18 cellular contexts compared by ENCODE assay signal in the genomic region with DNA sequence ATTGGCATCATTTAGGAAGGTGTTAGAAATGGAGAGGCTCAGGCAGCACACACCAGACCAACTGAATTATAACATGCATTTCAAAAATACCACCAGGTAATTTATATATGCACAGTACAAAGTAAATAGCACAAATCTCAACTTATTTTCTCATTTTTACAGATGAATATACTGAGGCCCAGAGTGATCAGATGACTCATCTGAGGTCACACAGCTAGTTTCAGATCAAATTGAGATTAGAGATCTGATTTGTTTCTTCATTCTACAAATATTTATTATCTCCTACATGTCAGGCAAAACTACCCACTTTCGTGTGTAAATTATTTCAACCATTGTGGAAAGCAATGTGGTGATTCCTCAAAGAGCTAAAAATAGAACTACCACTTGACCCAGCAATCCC.
DNase-seq lines count a peak whose midpoint lies in the region; ATAC-seq, FAIRE-seq and TF ChIP-seq lines count a peak whose summit lies in the region.
"Had no signal": no experiment of that assay in that cellular context is flagged by ENCODE, and none has a peak within 500 bp of the region (broad histone marks: within the 10 kb centered on the region; RNA-seq: fewer than 3 reads in every experiment).

No MANE protein-coding gene starts in this region.

- H3K36me3 ChIP-seq in SK-N-SH (replicated peaks in 1 of 2; ENCODE audit: control insufficient read depth in 1 of 2, insufficient read depth in 2 of 2, low read length in 1 of 2) (no peaks in the 10 kb centered on the region), PC-3 (ENCODE audit: low read depth, low read length) (no peaks in the 10 kb centered on the region), GM23338 (ENCODE audit: insufficient read depth) (no peaks in the 10 kb centered on the region)
- no peaks in the 10 kb centered on the region for H3K36me3 ChIP-seq in effector memory CD4-positive, alpha-beta T cell (ENCODE audit: control insufficient read depth, insufficient read depth, low read length)

- CTCF ChIA-PET in SK-N-SH (lab: Yijun Ruan, JAX) (no interaction called here), PC-3 (lab: Charles Lee) (no interaction called here)

- H3K27me3 Mint-ChIP-seq in GM23338 (ENCODE audit: insufficient read depth, low read depth, poor library complexity), result no peaks in the 10 kb centered on the region
- H3K27me3 Mint-ChIP-seq: CD4-positive, alpha-beta T cell had no signal

- no peak overlapping the region for H3K4me2 ChIP-seq in SK-N-SH
- H3K4me2 ChIP-seq in PC-3 (ENCODE audit: low read length), result no peak overlapping the region
- no peak overlapping the region for H3K4me2 ChIP-seq in GM23338
- H3K4me2 ChIP-seq: A549 had no signal

- WGBS in SK-N-SH (ENCODE audit: low lambda C conversion rate), result 10% methylated on average over 1 of the region's 1 CpG

- no peak overlapping the region for H2AFZ ChIP-seq in SK-N-SH (ENCODE audit: low read depth)
- H2AFZ ChIP-seq in PC-3 (ENCODE audit: low read length), result no peak overlapping the region
- H2AFZ ChIP-seq in GM23338, result no peak overlapping the region

- H3K9me3 ChIP-seq in SK-N-SH, result no peaks in the 10 kb centered on the region
- H3K9me3 ChIP-seq in PC-3 (ENCODE audit: low read length), result no peaks in the 10 kb centered on the region
- H3K9me3 ChIP-seq in effector memory CD4-positive, alpha-beta T cell (ENCODE audit: control insufficient read depth, low read length), result no peaks in the 10 kb centered on the region
- H3K9me3 ChIP-seq: A549, Caco-2 had no signal

- no peaks in the 10 kb centered on the region; the same call in 2 of the 3 replicates for H3K9me3 Mint-ChIP-seq in GM23338
- H3K9me3 Mint-ChIP-seq: CD4-positive, alpha-beta T cell had no signal

- H3K27ac ChIP-seq in SK-N-SH (ENCODE audit: low read depth in 2 of 2, low read length in 1 of 2), result no peak overlapping the region
- no peak overlapping the region for H3K27ac ChIP-seq in PC-3 (ENCODE audit: low read length)
- H3K27ac ChIP-seq in GM23338 (ENCODE audit: low read depth), result no peak overlapping the region
- no peak overlapping the region for H3K27ac ChIP-seq in effector memory CD4-positive, alpha-beta T cell (ENCODE audit: insufficient read depth, low read length, poor library complexity, severe bottlenecking)
- H3K27ac ChIP-seq: 22Rv1, A549, C4-2B had no signal

- no TSS peak for BruUV-seq in PC-3 (replicated peaks; lab: Mats Ljungman, UMichigan)

- no peak overlapping the region for H3K27ac Mint-ChIP-seq in GM23338
- H3K27ac Mint-ChIP-seq: CD4-positive, alpha-beta T cell had no signal

- H3K4me1 ChIP-seq in SK-N-SH (ENCODE audit: control insufficient read depth in 1 of 2, insufficient read depth in 2 of 2, low read depth in 1 of 2, low read length in 1 of 2), result peaks cover 0 to 3% of the 10 kb centered on the region in 2 experiments; a peak in 1 of 4 replicates
- no peaks in the 10 kb centered on the region for H3K4me1 ChIP-seq in PC-3 (ENCODE audit: insufficient read depth, low read length)
- H3K4me1 ChIP-seq in GM23338 (ENCODE audit: insufficient read depth), result no peaks in the 10 kb centered on the region
- no peaks in the 10 kb centered on the region for H3K4me1 ChIP-seq in effector memory CD4-positive, alpha-beta T cell (ENCODE audit: control insufficient read depth, insufficient read depth, low read length, poor library complexity, severe bottlenecking)
- H3K4me1 ChIP-seq: A549, Caco-2 had no signal

- DNase-seq in SK-N-SH, result no peak
- DNase-seq in H54 (ENCODE audit: insufficient read length, low spot score), result no peak
- DNase-seq in PC-3, result peak; percentile 2
- DNase-seq in inferior parietal cortex (ENCODE audit: extremely low spot score), result no peak
- no peak for DNase-seq in GM23338 (ENCODE audit: low spot score)
- no peak for DNase-seq in effector memory CD4-positive, alpha-beta T cell
- DNase-seq: AML-193; Caco-2; CD4-positive, alpha-beta T cell; HCEC 1CT; KG1 had no signal

- no peaks in the 10 kb centered on the region for H3K27me3 ChIP-seq in SK-N-SH (ENCODE audit: insufficient read depth)
- H3K27me3 ChIP-seq in PC-3 (ENCODE audit: low read length), result no peaks in the 10 kb centered on the region
- no peaks in the 10 kb centered on the region for H3K27me3 ChIP-seq in GM23338 (ENCODE audit: insufficient read depth)
- H3K27me3 ChIP-seq in effector memory CD4-positive, alpha-beta T cell (replicated peaks; ENCODE audit: control insufficient read depth, insufficient read depth, low read length, poor library complexity, severe bottlenecking), result no peaks in the 10 kb centered on the region

- no peak for TF ChIP-seq RAD21 in SK-N-SH (IDR thresholded peaks at IDR 0.05; ENCODE audit: low read length)

- H4K20me1 ChIP-seq in SK-N-SH (ENCODE audit: insufficient read depth) (no peaks in the 10 kb centered on the region), PC-3 (ENCODE audit: low read length) (no peaks in the 10 kb centered on the region), GM23338 (replicated peaks; ENCODE audit: insufficient read depth) (no peaks in the 10 kb centered on the region)

- H3K9me2 ChIP-seq in SK-N-SH (no peaks in the 10 kb centered on the region), PC-3 (replicated peaks; ENCODE audit: low read length) (no peaks in the 10 kb centered on the region), GM23338 (ENCODE audit: insufficient read depth) (no peaks in the 10 kb centered on the region)

- POLR2A ChIA-PET in SK-N-SH (lab: Yijun Ruan, JAX) (no interaction called here), PC-3 (lab: Charles Lee; ENCODE audit: unreplicated experiment) (no interaction called here)

- no peaks in the 10 kb centered on the region for H3F3A ChIP-seq in SK-N-SH (replicated peaks; ENCODE audit: insufficient read depth)
- H3F3A ChIP-seq in PC-3 (ENCODE audit: low read length, unreplicated experiment), result no peaks in the 10 kb centered on the region
- H3F3A ChIP-seq in GM23338 (replicated peaks; ENCODE audit: low read depth), result no peaks in the 10 kb centered on the region

- intact Hi-C loops in PC-3 (cut with micrococcal nuclease), result no loop called here

- no peak overlapping the region for H3K4me3 ChIP-seq in SK-N-SH (ENCODE audit: low read depth in 2 of 2, low read length in 1 of 2)
- H3K4me3 ChIP-seq in PC-3 (ENCODE audit: low read length), result no peak overlapping the region
- no peak overlapping the region for H3K4me3 ChIP-seq in GM23338
- H3K4me3 ChIP-seq in effector memory CD4-positive, alpha-beta T cell (ENCODE audit: insufficient read depth, low read depth, low read length, poor library complexity, severe bottlenecking), result no peak overlapping the region
- H3K4me3 ChIP-seq: A549, GM12878 had no signal

- no peak for TF ChIP-seq EP300 in SK-N-SH (IDR thresholded peaks at IDR 0.05; ENCODE audit: borderline replicate concordance in 1 of 2, low read depth in 1 of 2, low read length in 1 of 2)

- H3K9ac ChIP-seq in SK-N-SH, result no peak overlapping the region
- no peak overlapping the region for H3K9ac ChIP-seq in PC-3 (ENCODE audit: low read length)

- TF ChIP-seq CTCF in SK-N-SH (IDR thresholded peaks at IDR 0.05) (no peak), PC-3 (conservative IDR thresholded peaks at IDR 0.05; ENCODE audit: low read depth, low read length) (no peak), GM23338 (conservative IDR thresholded peaks at IDR 0.05; ENCODE audit: low read depth in 2 of 2) (no peak)

- no peak for ATAC-seq in SK-N-SH treated with all-trans-retinoic acid at 6 μM for 48 hours
- no peak for ATAC-seq in PC-3
- no peak for ATAC-seq in GM23338
- ATAC-seq: A549, GM12878 had no signal

- H3K36me3 Mint-ChIP-seq in GM23338 (ENCODE audit: low read depth), result no peaks in the 10 kb centered on the region; the same call in 2 of the 3 replicates

- FAIRE-seq in H54 (lab: Jason Lieb, UNC), result peak; percentile 6
- FAIRE-seq: A549, D721Med, GM12878, GM19239 had no signal

- H3K4me3 Mint-ChIP-seq in GM23338, result no peak overlapping the region
- H3K4me3 Mint-ChIP-seq: CD4-positive, alpha-beta T cell had no signal

- no peak for TF ChIP-seq POLR2A in H54 (IDR thresholded peaks at IDR 0.05; ENCODE audit: low read depth, low read length)

- H3K79me2 ChIP-seq in SK-N-SH (ENCODE audit: insufficient read depth) (no peaks in the 10 kb centered on the region), PC-3 (ENCODE audit: low read length) (no peaks in the 10 kb centered on the region), GM23338 (replicated peaks; ENCODE audit: insufficient read depth) (no peaks in the 10 kb centered on the region)

- no peaks in the 10 kb centered on the region for H3K4me1 Mint-ChIP-seq in GM23338

TF ChIP-seq in SK-N-SH treated with all-trans-retinoic acid at 6 μM for 48 hours, 23 proteins besides CTCF, POLR2A, EP300 and RAD21:
- no peak for TF ChIP-seq ESRRG (CRISPR knock-in tag; IDR thresholded peaks at IDR 0.05)
- TF ChIP-seq ISL1 (CRISPR knock-in tag; IDR thresholded peaks at IDR 0.05), result peak; percentile 31; the same call in 1 of the 2 replicates

TF ChIP-seq in SK-N-SH, 30 proteins besides CTCF, POLR2A, EP300 and RAD21 (continues in another document):
- TF ChIP-seq YY1 (IDR thresholded peaks at IDR 0.05; ENCODE audit: low read depth), result no peak
- no peak for TF ChIP-seq GATA2 (CRISPR knock-in tag; IDR thresholded peaks at IDR 0.05)
- no peak for TF ChIP-seq NFIC (IDR thresholded peaks at IDR 0.05; ENCODE audit: borderline replicate concordance)
- TF ChIP-seq, protein P1, sequence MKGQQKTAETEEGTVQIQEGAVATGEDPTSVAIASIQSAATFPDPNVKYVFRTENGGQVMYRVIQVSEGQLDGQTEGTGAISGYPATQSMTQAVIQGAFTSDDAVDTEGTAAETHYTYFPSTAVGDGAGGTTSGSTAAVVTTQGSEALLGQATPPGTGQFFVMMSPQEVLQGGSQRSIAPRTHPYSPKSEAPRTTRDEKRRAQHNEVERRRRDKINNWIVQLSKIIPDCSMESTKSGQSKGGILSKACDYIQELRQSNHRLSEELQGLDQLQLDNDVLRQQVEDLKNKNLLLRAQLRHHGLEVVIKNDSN (IDR thresholded peaks at IDR 0.05; ENCODE audit: borderline replicate concordance, low read depth), result no peak
- TF ChIP-seq TAF1 (IDR thresholded peaks at IDR 0.05; ENCODE audit: borderline replicate concordance, low read depth, low read length), result no peak
